Comparison of ENCODE assay signal across 8 cellular contexts in genomic region chr5:132010645-132011560, GRCh38. TPM values are rescaled to one million over a fixed set of nuclear protein-coding genes. Genes with fewer than 3 reads are reported as not detected.
DNase-seq lines count a peak whose midpoint lies in the region; ATAC-seq and TF ChIP-seq lines count a peak whose summit lies in the region.

No MANE protein-coding gene starts in this region.

- POLR2A ChIA-PET in activated CD4-positive, alpha-beta memory T cell treated with anti-CD3 and anti-CD28 coated beads, Interleukin-2, amount 10 ng/mL, durations not matched to agents 7 days and 5 days (lab: Charles Lee), result interaction anchor here (1.0 to 1.5 kb wide), 4 partner anchors 9 to 214 kb away, joined by 3 to 6 read pairs (median 4); partner anchors contain the start of gene FNIP1

- H3K27me3 Mint-ChIP-seq in activated CD4-positive, alpha-beta memory T cell treated with anti-CD3 and anti-CD28 coated beads, Interleukin-2, amount 10 ng/mL, durations not matched to agents 7 days and 5 days, result peaks cover 66% of the 10 kb centered on the region

- no peak for ATAC-seq in GM19455 (IDR thresholded peaks at IDR 0.05; ENCODE audit: unreplicated experiment)
- ATAC-seq in HG03469 (IDR thresholded peaks at IDR 0.05; ENCODE audit: unreplicated experiment), result no peak
- no peak for ATAC-seq in activated CD4-positive, CD25-positive, alpha-beta regulatory T cell treated with anti-CD3 and anti-CD28 coated beads, Interleukin-2, amount 50 U/mL, for 24 hours

- peaks cover 3% of the 10 kb centered on the region for H3K4me1 ChIP-seq in rectal smooth muscle tissue (ENCODE audit: control insufficient read depth, insufficient read depth, low read length)

- H3K4me3 ChIP-seq in fibroblast of villous mesenchyme (ENCODE audit: low read depth, low read length), result peak overlapping the region; percentile 39
- peak overlapping the region; percentile 57 for H3K4me3 ChIP-seq in rectal smooth muscle tissue (ENCODE audit: low read length)

- CTCF ChIA-PET in activated CD4-positive, alpha-beta memory T cell treated with anti-CD3 and anti-CD28 coated beads, Interleukin-2, amount 10 ng/mL, durations not matched to agents 7 days and 5 days (lab: Charles Lee), result interaction anchor here (1.4 to 7.6 kb wide), 5 partner anchors 8 to 422 kb away, joined by 8 to 163 read pairs (median 53); partner anchors contain the start of gene IL3

- TF ChIP-seq CTCF in GM20000 (IDR thresholded peaks at IDR 0.05; ENCODE audit: extremely low read depth, missing control alignments), result no peak
- no peak for TF ChIP-seq CTCF in fibroblast of villous mesenchyme (IDR thresholded peaks at IDR 0.05; ENCODE audit: insufficient read depth, low read depth, low read length)

- peaks cover 25% of the 10 kb centered on the region for H3K27me3 ChIP-seq in rectal smooth muscle tissue (ENCODE audit: control insufficient read depth, insufficient read depth, low read length)

- DNase-seq in GM20000 (ENCODE audit: low spot score), result peak; percentile 34
- DNase-seq in activated CD4-positive, alpha-beta memory T cell treated with anti-CD3 and anti-CD28 coated beads, Interleukin-2, amount 10 ng/mL, durations not matched to agents 7 days and 5 days, result no peak
- no peak for DNase-seq in fibroblast of villous mesenchyme (ENCODE audit: low read depth)
- DNase-seq in NOMO-1 (lab: John Stamatoyannopoulos, UW; ENCODE audit: unreplicated experiment in 2 of 2), result no peak

- H3K9me3 Mint-ChIP-seq in activated CD4-positive, alpha-beta memory T cell treated with anti-CD3 and anti-CD28 coated beads, Interleukin-2, amount 10 ng/mL, durations not matched to agents 7 days and 5 days, result no peaks in the 10 kb centered on the region

- H3K36me3 ChIP-seq in rectal smooth muscle tissue (ENCODE audit: control insufficient read depth, insufficient read depth, low read length), result no peaks in the 10 kb centered on the region

- H3K27ac ChIP-seq in rectal smooth muscle tissue (ENCODE audit: low read depth, low read length), result no peak overlapping the region

- peaks cover 17% of the 10 kb centered on the region for H3K4me1 Mint-ChIP-seq in activated CD4-positive, alpha-beta memory T cell treated with anti-CD3 and anti-CD28 coated beads, Interleukin-2, amount 10 ng/mL, durations not matched to agents 7 days and 5 days

- no peaks in the 10 kb centered on the region for H3K36me3 Mint-ChIP-seq in activated CD4-positive, alpha-beta memory T cell treated with anti-CD3 and anti-CD28 coated beads, Interleukin-2, amount 10 ng/mL, durations not matched to agents 7 days and 5 days (ENCODE audit: low read depth)

- H3K4me3 Mint-ChIP-seq in activated CD4-positive, alpha-beta memory T cell treated with anti-CD3 and anti-CD28 coated beads, Interleukin-2, amount 10 ng/mL, durations not matched to agents 7 days and 5 days, result peak overlapping the region; percentile 56

- no peak overlapping the region for H3K9ac ChIP-seq in rectal smooth muscle tissue (ENCODE audit: low read length)

- H3K27ac Mint-ChIP-seq in activated CD4-positive, alpha-beta memory T cell treated with anti-CD3 and anti-CD28 coated beads, Interleukin-2, amount 10 ng/mL, durations not matched to agents 7 days and 5 days, result no peak overlapping the region

RNA-seq across cellular contexts. Expression of gene ACSL6, which starts 0.6 kb away (rescaled TPM):
- total RNA-seq in activated CD4-positive, alpha-beta memory T cell treated with anti-CD3 and anti-CD28 coated beads, Interleukin-2, amount 10 ng/mL, durations not matched to agents 7 days and 5 days, result 10 to 100 TPM; 10.6 to 11.5 TPM
- total RNA-seq in fibroblast of villous mesenchyme, result 0.43 TPM in 1 of 2 replicates, not detected in the other

RNA-seq across cellular contexts. Expression of gene IL3, which starts 49.6 kb away (rescaled TPM):
- 1 to 10 TPM; 1.4 to 1.6 TPM for total RNA-seq in activated CD4-positive, alpha-beta memory T cell treated with anti-CD3 and anti-CD28 coated beads, Interleukin-2, amount 10 ng/mL, durations not matched to agents 7 days and 5 days
- total RNA-seq in fibroblast of villous mesenchyme, result not detected in 2 replicates
